In genomic region chr14:90570463-90570860, GRCh38 we compare ENCODE assay signal across 26 cellular contexts.
DNase-seq lines count a peak whose midpoint lies in the region; ATAC-seq and TF ChIP-seq lines count a peak whose summit lies in the region.
"Had no signal": no experiment of that assay in that cellular context is flagged by ENCODE, and none has a peak within 500 bp of the region (broad histone marks: within the 10 kb centered on the region; RNA-seq: fewer than 3 reads in every experiment).

No MANE protein-coding gene starts in this region.

- H3K4me2 ChIP-seq in PC-3 (ENCODE audit: low read length), result no peak overlapping the region
- H3K4me2 ChIP-seq: BLaER1 treated with 17β-estradiol and CSF1 and Interleukin-3, amounts not matched to agents 10 nM and 100 nM had no signal

- no peak overlapping the region for H3K4me3 ChIP-seq in PC-3 (ENCODE audit: low read length)
- no peak overlapping the region for H3K4me3 ChIP-seq in spleen
- H3K4me3 ChIP-seq: BLaER1 treated with 17β-estradiol and CSF1 and Interleukin-3, amounts not matched to agents 10 nM and 100 nM had no signal

- no peak overlapping the region for H2AFZ ChIP-seq in PC-3 (ENCODE audit: low read length)

- no peaks in the 10 kb centered on the region for H3K27me3 Mint-ChIP-seq in activated naive CD8-positive, alpha-beta T cell treated with anti-CD3 and anti-CD28 coated beads for 36 hours
- H3K27me3 Mint-ChIP-seq: CD4-positive, alpha-beta T cell had no signal

- H3K36me3 Mint-ChIP-seq in activated naive CD8-positive, alpha-beta T cell treated with anti-CD3 and anti-CD28 coated beads for 36 hours, result no peaks in the 10 kb centered on the region

- H3K27ac Mint-ChIP-seq in activated naive CD8-positive, alpha-beta T cell treated with anti-CD3 and anti-CD28 coated beads for 36 hours, result no peak overlapping the region
- H3K27ac Mint-ChIP-seq: CD4-positive, alpha-beta T cell had no signal

- CTCF ChIA-PET in PC-3 (lab: Charles Lee), result no interaction called here

- H3K27me3 ChIP-seq in PC-3 (ENCODE audit: low read length) (no peaks in the 10 kb centered on the region), spleen (replicated peaks in 1 of 7) (no peaks in the 10 kb centered on the region)
- H3K27me3 ChIP-seq: BLaER1 treated with 17β-estradiol and CSF1 and Interleukin-3, amounts not matched to agents 10 nM and 100 nM had no signal

- intact Hi-C loops in PC-3 (cut with micrococcal nuclease) (no loop called here), spleen (cut with DNase I; ENCODE audit: low total_unique reads) (no loop called here)

- H3K27ac ChIP-seq in PC-3 (ENCODE audit: low read length) (no peak overlapping the region), caudate nucleus (ENCODE audit: low read depth, low read length) (peak overlapping the region; percentile 97), spleen (no peak overlapping the region)

- H3K36me3 ChIP-seq in PC-3 (ENCODE audit: low read depth, low read length), result no peaks in the 10 kb centered on the region
- H3K36me3 ChIP-seq in spleen, result peaks cover 0 to 52% (median 0%) of the 10 kb centered on the region in 6 donors

- H3K4me3 Mint-ChIP-seq in activated naive CD8-positive, alpha-beta T cell treated with anti-CD3 and anti-CD28 coated beads for 36 hours, result no peak overlapping the region
- H3K4me3 Mint-ChIP-seq: CD4-positive, alpha-beta T cell had no signal

- no peaks in the 10 kb centered on the region for H3K9me3 Mint-ChIP-seq in activated naive CD8-positive, alpha-beta T cell treated with anti-CD3 and anti-CD28 coated beads for 36 hours
- H3K9me3 Mint-ChIP-seq: CD4-positive, alpha-beta T cell had no signal

- H3K79me2 ChIP-seq in PC-3 (ENCODE audit: low read length), result no peaks in the 10 kb centered on the region

- no peak overlapping the region for H3K9ac ChIP-seq in PC-3 (ENCODE audit: low read length)
- H3K9ac ChIP-seq: BLaER1 treated with 17β-estradiol and CSF1 and Interleukin-3, amounts not matched to agents 10 nM and 100 nM had no signal

- TF ChIP-seq POLR2A in spleen (IDR thresholded peaks at IDR 0.05), result no peak

- no peaks in the 10 kb centered on the region for H3F3A ChIP-seq in PC-3 (ENCODE audit: low read length, unreplicated experiment)

- no peaks in the 10 kb centered on the region for H3K4me1 Mint-ChIP-seq in activated naive CD8-positive, alpha-beta T cell treated with anti-CD3 and anti-CD28 coated beads for 36 hours

- H3K9me2 ChIP-seq in PC-3 (replicated peaks; ENCODE audit: low read length), result no peaks in the 10 kb centered on the region

- WGBS in spleen, 5 donors, result 89 to 96% (median 94%) methylated on average over 17 of the region's 17 CpGs

- BruUV-seq in PC-3 (replicated peaks; lab: Mats Ljungman, UMichigan), result no TSS peak

- H3K9me3 ChIP-seq in PC-3 (ENCODE audit: low read length) (no peaks in the 10 kb centered on the region), spleen (no peaks in the 10 kb centered on the region)

- POLR2A ChIA-PET in PC-3 (lab: Charles Lee; ENCODE audit: unreplicated experiment), result no interaction called here

- DNase-seq in HT1080 (ENCODE audit: low read depth), result peak; percentile 6
- peak; percentile 5 for DNase-seq in PC-3
- peak in 8 of 61 donors; percentile 29 to 55 (median 37) for DNase-seq in caudate nucleus (lab: John Stamatoyannopoulos, UW)
- peak; percentile 34 for DNase-seq in spleen
- no peak for DNase-seq in medulla oblongata (ENCODE audit: extremely low spot score)
- DNase-seq in SHP77 treated with DMSO at 0.1 percent for 48 hours (lab: John Stamatoyannopoulos, UW), result no peak
- DNase-seq in activated naive CD8-positive, alpha-beta T cell treated with anti-CD3 and anti-CD28 coated beads for 36 hours, result no peak
- DNase-seq in NCI-H2227 (lab: John Stamatoyannopoulos, UW; ENCODE audit: unreplicated experiment), result no peak
- DNase-seq: AML-193; CD4-positive, alpha-beta T cell; COR-L47; DMS79 treated with DMSO at 0.1 percent for 48 hours; GF-D8; KBM-7; NCI-H1092 treated with DMSO at 0.1 percent for 48 hours; NCI-H1436; NCI-H1930; NCI-H2107; NCI-H446 treated with DMSO at 0.1 percent for 48 hours; NCI-H526; NCI-H82; NK-92 treated with Interleukin-12 subunit alpha and Interleukin-12 subunit beta, amount 100 ng/mL, for 24 hours; RPMI8226; SHP77; T-helper 1 cell had no signal

- no peaks in the 10 kb centered on the region for H4K20me1 ChIP-seq in PC-3 (ENCODE audit: low read length)
- H4K20me1 ChIP-seq: BLaER1 treated with 17β-estradiol and CSF1 and Interleukin-3, amounts not matched to agents 10 nM and 100 nM had no signal

- ATAC-seq in PC-3, result peak; percentile 36; the same call in 1 of the 2 replicates

- TF ChIP-seq CTCF in PC-3 (conservative IDR thresholded peaks at IDR 0.05; ENCODE audit: low read depth, low read length), result no peak
- no peak for TF ChIP-seq CTCF in spleen (IDR thresholded peaks at IDR 0.05 in 8 of 11, conservative IDR thresholded peaks at IDR 0.05 in 3 of 11)

- H3K4me1 ChIP-seq in PC-3 (ENCODE audit: insufficient read depth, low read length), result no peaks in the 10 kb centered on the region
- H3K4me1 ChIP-seq in spleen, result peaks cover 0 to 8% (median 0%) of the 10 kb centered on the region in 6 donors

Comparison
In these comparisons a context has a peak if more than half of its experiments do, and no peak if none do; other contexts are left out.
1. DNase-seq: peak in HT1080 (single experiment), PC-3 (single experiment) and spleen (single experiment); none in medulla oblongata (single experiment), SHP77 treated with DMSO at 0.1 percent for 48 hours (single experiment), activated naive CD8-positive, alpha-beta T cell treated with anti-CD3 and anti-CD28 coated beads for 36 hours (single experiment) and NCI-H2227 (single experiment).